18 cellular contexts compared by ENCODE assay signal in the genomic region with DNA sequence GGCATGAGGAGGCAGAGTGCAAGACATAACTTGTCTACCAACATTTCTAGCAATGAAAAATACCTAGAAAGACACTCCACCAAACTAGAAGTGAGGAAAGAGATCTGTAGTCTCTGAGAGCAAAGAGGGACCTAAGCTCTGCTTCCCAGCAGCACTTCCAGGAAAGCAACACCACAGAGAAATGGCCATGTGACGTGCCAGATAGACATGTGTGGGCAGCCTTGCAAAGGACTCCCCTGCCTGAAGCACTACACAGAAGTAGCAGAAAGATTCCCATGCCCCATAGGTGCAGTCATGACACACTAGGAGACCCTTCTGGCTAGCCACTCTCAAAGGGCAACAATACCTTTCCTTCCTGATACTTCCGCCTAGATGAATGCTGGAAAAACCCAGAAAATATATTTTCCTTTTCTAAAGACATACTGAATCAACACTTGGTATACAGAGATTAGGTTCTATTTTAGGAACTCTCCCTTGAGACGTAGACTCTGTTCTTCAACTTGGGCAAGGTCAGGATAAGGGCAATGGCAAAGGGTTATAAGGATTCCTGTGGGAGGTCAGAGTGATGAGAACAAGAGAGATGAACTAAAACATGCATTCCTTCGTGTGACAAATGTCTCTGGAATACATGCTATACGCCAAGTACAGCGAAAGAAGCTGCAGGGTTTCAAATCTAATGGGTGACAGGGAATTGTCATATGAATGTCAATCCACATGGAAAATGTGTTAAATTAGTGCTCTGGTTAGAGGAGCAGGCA.
"Had no signal": no experiment of that assay in that cellular context is flagged by ENCODE, and none has a peak within 500 bp of the region (broad histone marks: within the 10 kb centered on the region; RNA-seq: fewer than 3 reads in every experiment).

No MANE protein-coding gene starts in this region.

- H3K9me3 ChIP-seq: thyroid gland had no signal

- DNase-seq: activated CD4-positive, alpha-beta T cell treated with anti-CD3 and anti-CD28 coated beads, Interleukin-2, amount 10 ng/mL, durations not matched to agents 7 days and 5 days; activated CD4-positive, CD25-positive, alpha-beta regulatory T cell treated with anti-CD3 and anti-CD28 coated beads, Interleukin-2, amount 50 U/mL, for 72 hours; activated CD8-positive, alpha-beta memory T cell treated with anti-CD3 and anti-CD28 coated beads, Interleukin-2, amount 10 ng/mL, durations not matched to agents 7 days and 5 days; activated CD8-positive, alpha-beta T cell treated with anti-CD3 and anti-CD28 coated beads for 36 hours; activated gamma-delta T cell; activated naive CD4-positive, alpha-beta T cell treated with anti-CD3 and anti-CD28 coated beads, Interleukin-2, amount 50 U/mL, for 16 hours; anterior cingulate cortex; central memory CD4-positive, alpha-beta T cell; effector memory CD4-positive, alpha-beta T cell; glutamatergic neuron; hippocampal formation; kidney glomerular epithelial cell; naive thymus-derived CD4-positive, alpha-beta T cell; stimulated activated CD4-positive, alpha-beta T cell treated with anti-CD3 and anti-CD28 coated beads, Interleukin-4, amount 100 ng/mL, for 24 hours; stimulated activated naive CD8-positive, alpha-beta T cell treated with anti-CD3 and anti-CD28 coated beads, Interleukin-15, Interleukin-2, amounts not matched to agents 100 U/mL and 50 U/mL, for 24 hours; T-cell; thyroid gland; WERI-Rb-1 had no signal

- H3K4me3 ChIP-seq: thyroid gland had no signal

- H3K27ac ChIP-seq: thyroid gland, WERI-Rb-1 had no signal

- H3K36me3 ChIP-seq: thyroid gland, WERI-Rb-1 had no signal

- H3K27me3 ChIP-seq: thyroid gland had no signal

- H3K4me1 ChIP-seq: thyroid gland had no signal

- ATAC-seq: activated CD8-positive, alpha-beta memory T cell treated with anti-CD3 and anti-CD28 coated beads, Interleukin-2, amount 10 ng/mL, durations not matched to agents 7 days and 5 days; activated CD8-positive, alpha-beta T cell treated with anti-CD3 and anti-CD28 coated beads for 36 hours; naive thymus-derived CD4-positive, alpha-beta T cell; stimulated activated naive CD8-positive, alpha-beta T cell treated with anti-CD3 and anti-CD28 coated beads, Interleukin-15, Interleukin-2, amounts not matched to agents 100 U/mL and 50 U/mL, for 24 hours; T-cell had no signal
